In the genomic region with DNA sequence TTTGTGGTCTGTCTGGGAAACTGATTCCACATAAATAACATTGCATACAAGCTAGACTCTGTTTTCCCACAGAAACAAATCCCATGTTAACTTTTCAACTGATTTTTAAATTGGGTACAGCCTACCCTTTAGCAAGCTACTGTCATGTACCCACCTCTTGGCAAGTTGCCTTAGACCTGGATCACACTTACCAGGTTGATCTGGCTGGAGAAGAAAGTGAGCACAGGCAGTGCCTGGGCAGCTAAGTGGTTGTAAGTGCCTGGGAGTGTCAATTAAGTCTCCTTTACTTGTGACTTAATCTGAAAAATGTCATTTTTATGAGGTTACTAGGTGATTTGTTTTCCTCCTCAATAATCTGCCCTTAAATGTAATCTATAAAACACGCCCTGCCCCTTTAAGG, we compare ENCODE assay signal across 21 cellular contexts.
"Had no signal": no experiment of that assay in that cellular context is flagged by ENCODE, and none has a peak within 500 bp of the region (broad histone marks: within the 10 kb centered on the region; RNA-seq: fewer than 3 reads in every experiment).

No MANE protein-coding gene starts in this region.

- H3K4me3 ChIP-seq: dorsolateral prefrontal cortex, lung, neural progenitor cell, prostate gland, sigmoid colon, stomach, tibial artery had no signal

- H3K9me3 ChIP-seq: prostate gland, sigmoid colon, stomach, tibial artery had no signal

- H3K27me3 ChIP-seq: dorsolateral prefrontal cortex, neural progenitor cell, sigmoid colon, stomach, tibial artery had no signal

- DNase-seq: dorsolateral prefrontal cortex; effector CD4-positive, alpha-beta T cell; hypothalamus; immature natural killer cell; islet precursor cell; kidney glomerular epithelial cell; left colon; naive thymus-derived CD4-positive, alpha-beta T cell; right cardiac atrium; sigmoid colon; stimulated activated CD4-positive, alpha-beta T cell treated with anti-CD3 and anti-CD28 coated beads, Interleukin-2, amount 100 ng/mL, for 24 hours; stimulated activated CD4-positive, alpha-beta T cell treated with anti-CD3 and anti-CD28 coated beads, Interleukin-4, amount 100 ng/mL, for 24 hours; stimulated activated naive CD4-positive, alpha-beta T cell treated with Interleukin-2 at 50 U/mL for 16 hours; stomach; tibial artery had no signal

- H3K9ac ChIP-seq: neural progenitor cell had no signal

- H3K36me3 ChIP-seq: neural progenitor cell, prostate gland, sigmoid colon, stomach, tibial artery had no signal

- H2AFZ ChIP-seq: neural progenitor cell had no signal

- H3K27ac ChIP-seq: dorsolateral prefrontal cortex, neural progenitor cell, prostate gland, sigmoid colon, stomach, tibial artery had no signal

- H3K4me1 ChIP-seq: neural progenitor cell, prostate gland, sigmoid colon had no signal

- FAIRE-seq: colon, frontal cortex, urothelium cell line had no signal

- H3K4me2 ChIP-seq: neural progenitor cell had no signal
